In the genomic region with DNA sequence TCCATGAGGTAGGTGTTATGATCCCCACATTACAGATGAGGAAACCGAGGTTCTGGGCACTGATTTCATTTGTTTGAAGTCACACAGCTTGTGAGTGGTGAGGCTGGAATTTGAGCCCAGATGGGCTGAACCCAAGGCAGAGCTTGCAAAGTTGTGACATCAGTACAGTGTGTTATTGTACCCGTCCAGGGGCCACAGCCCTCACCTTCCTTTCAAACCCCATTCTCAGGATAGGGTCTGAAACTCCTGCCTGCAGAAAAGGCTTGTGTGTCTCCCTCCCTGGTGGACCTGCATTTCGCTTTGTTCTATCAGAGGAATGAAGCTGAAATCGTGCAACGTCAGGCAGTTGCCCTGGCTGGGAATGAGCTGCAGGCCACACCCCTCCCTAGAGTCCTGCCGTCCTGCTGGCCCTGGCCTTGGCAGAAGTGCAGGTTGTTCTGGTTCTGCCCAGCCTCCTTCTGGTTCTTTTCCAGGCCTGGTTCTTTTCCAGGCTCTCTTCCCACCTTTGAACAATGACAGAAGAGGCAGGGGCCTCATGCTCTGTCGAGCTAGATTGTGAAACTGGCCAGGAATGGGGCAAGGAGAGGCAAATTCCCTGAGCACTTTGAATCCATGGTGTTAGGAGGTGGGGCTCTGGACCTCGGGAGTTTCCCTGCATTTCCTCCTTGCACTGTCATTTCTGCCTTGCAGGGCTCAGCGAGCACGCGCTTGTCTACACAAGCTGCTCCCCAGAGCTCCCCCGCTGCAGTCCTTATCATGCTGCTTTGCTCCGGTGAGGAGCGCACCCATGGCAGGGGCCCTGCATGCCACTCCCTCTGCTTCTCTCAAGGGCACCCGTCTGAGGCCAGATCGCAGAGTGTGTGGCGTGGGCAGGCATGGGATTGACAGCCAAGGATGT, we compare ENCODE assay signal across 2 cellular contexts.
TF ChIP-seq lines count a peak whose summit lies in the region.

No MANE protein-coding gene starts in this region.

TF ChIP-seq in SK-N-SH treated with all-trans-retinoic acid at 6 μM for 48 hours, 23 proteins besides CTCF, POLR2A, EP300 and RAD21 (continued from another document):
- no peak for TF ChIP-seq CSRNP3 (CRISPR knock-in tag; IDR thresholded peaks at IDR 0.05)
- no peak for TF ChIP-seq GLIS3 (CRISPR knock-in tag; IDR thresholded peaks at IDR 0.05)
- no peak for TF ChIP-seq SNAI2 (CRISPR knock-in tag; IDR thresholded peaks at IDR 0.05)
- no peak for TF ChIP-seq BACH2 (CRISPR knock-in tag; IDR thresholded peaks at IDR 0.05; ENCODE audit: borderline replicate concordance)
- no peak for TF ChIP-seq ZFP30 (CRISPR knock-in tag; IDR thresholded peaks at IDR 0.05)

TF ChIP-seq in SK-N-SH, 30 proteins besides CTCF, POLR2A, EP300 and RAD21 (continued from another document):
- TF ChIP-seq USF2 (IDR thresholded peaks at IDR 0.05; ENCODE audit: borderline replicate concordance, low read depth, low read length) = no peak
- no peak for TF ChIP-seq CHD2 (IDR thresholded peaks at IDR 0.05; ENCODE audit: low read length, partially characterized antibody)
- no peak for TF ChIP-seq RFX5 (IDR thresholded peaks at IDR 0.05; ENCODE audit: low read length)
- TF ChIP-seq GATA2 (CRISPR knock-in tag; IDR thresholded peaks at IDR 0.05) = no peak
- TF ChIP-seq GABPA (IDR thresholded peaks at IDR 0.05; ENCODE audit: low read depth) = no peak
- TF ChIP-seq EZH2phosphoT487 (IDR thresholded peaks at IDR 0.05; ENCODE audit: borderline replicate concordance, low read depth) = no peak
- no peak for TF ChIP-seq SIN3A (IDR thresholded peaks at IDR 0.05; ENCODE audit: borderline replicate concordance, low read depth, low read length)
- no peak for TF ChIP-seq NRF1 (IDR thresholded peaks at IDR 0.05; ENCODE audit: low read depth, low read length)
- TF ChIP-seq RCOR1 (IDR thresholded peaks at IDR 0.05; ENCODE audit: low read length) = no peak
